20 cellular contexts compared by ENCODE assay signal in genomic region chr4:181030961-181031360, GRCh38.
DNase-seq lines count a peak whose midpoint lies in the region.
"Had no signal": no experiment of that assay in that cellular context is flagged by ENCODE, and none has a peak within 500 bp of the region (broad histone marks: within the 10 kb centered on the region; RNA-seq: fewer than 3 reads in every experiment).

No MANE protein-coding gene starts in this region.

- peak overlapping the region; percentile 71 for H3K27ac ChIP-seq in epithelial cell of prostate
- H3K27ac ChIP-seq: brain microvascular endothelial cell, C4-2B, gastroesophageal sphincter had no signal

- DNase-seq in GM03348 (ENCODE audit: low spot score) = peak; percentile 54
- peak; percentile 62 for DNase-seq in RPMI7951 (ENCODE audit: low read depth)
- DNase-seq in epithelial cell of prostate (ENCODE audit: low read depth, low spot score) = no peak
- DNase-seq in stromal cell of bone marrow (ENCODE audit: low read depth) = peak; percentile 40
- DNase-seq in NCI-H187 (lab: John Stamatoyannopoulos, UW) = no peak
- DNase-seq in HT-29 (ENCODE audit: low spot score) = no peak
- DNase-seq in AML-193 (lab: John Stamatoyannopoulos, UW) = no peak
- DNase-seq in NOMO-1 treated with dmso at 0.1 percent for 144 hours (lab: John Stamatoyannopoulos, UW; ENCODE audit: unreplicated experiment) = no peak
- DNase-seq: activated CD4-positive, alpha-beta T cell treated with anti-CD3 and anti-CD28 coated beads, Interleukin-2, amount 10 ng/mL, durations not matched to agents 24 days and 14 days; brain microvascular endothelial cell; cortex of kidney; kidney glomerular epithelial cell; NCI-H1417 treated with DMSO at 0.1 percent for 48 hours; NCI-H2171; NCI-H69; SHP77 treated with DMSO at 0.1 percent for 48 hours; stimulated activated CD4-positive, alpha-beta T cell treated with anti-CD3 and anti-CD28 coated beads, Interleukin-4, amount 100 ng/mL, for 4 hours; T-helper 1 cell had no signal

Comparison
In these comparisons a context has a peak if more than half of its experiments do, and no peak if none do; other contexts are left out.
1. DNase-seq: peak in GM03348 (single experiment), RPMI7951 (single experiment) and stromal cell of bone marrow (single experiment); none in epithelial cell of prostate (single experiment), NCI-H187 (0 of 2), HT-29 (single experiment), AML-193 (0 of 2) and NOMO-1 treated with dmso at 0.1 percent for 144 hours (single experiment).